Comparison of ENCODE assay signal across 12 cellular contexts in the genomic region with DNA sequence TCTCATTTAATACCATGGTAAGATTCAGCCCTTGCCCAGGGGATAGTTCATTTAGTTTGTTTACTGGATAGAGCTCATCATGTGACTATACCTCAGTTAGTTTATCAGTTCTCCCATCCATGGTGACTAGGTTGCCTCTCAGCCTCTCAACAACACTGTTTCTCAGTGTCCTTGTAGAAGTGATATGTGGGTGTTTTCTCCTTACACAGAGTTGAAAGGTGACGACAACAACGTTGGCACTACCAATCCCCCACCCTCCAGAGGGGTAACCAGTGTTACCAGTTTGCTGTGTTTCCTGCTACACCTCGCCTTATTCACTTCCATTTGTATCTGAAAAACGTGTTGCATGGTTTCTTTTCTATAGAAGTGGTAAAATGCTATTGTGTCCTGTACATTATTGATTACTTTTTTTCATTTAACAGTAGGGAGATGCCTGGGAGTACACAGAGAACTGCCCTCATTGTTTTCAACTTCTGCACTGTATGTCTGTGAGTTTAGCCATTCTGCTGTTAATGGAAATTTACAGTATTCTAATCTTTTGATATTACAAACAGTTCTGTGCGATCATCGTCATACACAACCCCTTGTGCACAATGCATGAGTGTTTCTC. TPM values are rescaled to one million over a fixed set of nuclear protein-coding genes. Genes with fewer than 3 reads are reported as not detected.
DNase-seq lines count a peak whose midpoint lies in the region; ATAC-seq, FAIRE-seq and TF ChIP-seq lines count a peak whose summit lies in the region.
"Had no signal": no experiment of that assay in that cellular context is flagged by ENCODE, and none has a peak within 500 bp of the region (broad histone marks: within the 10 kb centered on the region; RNA-seq: fewer than 3 reads in every experiment).

No MANE protein-coding gene starts in this region.

- H4K5ac ChIP-seq in H1 (ENCODE audit: insufficient read length, low read depth, low read length): no peak overlapping the region

- DNase-seq in H1 (ENCODE audit: low read depth in 1 of 2, low spot score in 2 of 2): no peak
- DNase-seq in naive thymus-derived CD8-positive, alpha-beta T cell: no peak
- DNase-seq in hypothalamus (lab: John Stamatoyannopoulos, UW): no peak
- DNase-seq in RPMI8226: no peak
- no peak for DNase-seq in HPDE6-E6E7 (ENCODE audit: extremely low spot score)
- DNase-seq in NCI-H345 treated with DMSO at 0.1 percent for 48 hours (lab: John Stamatoyannopoulos, UW; ENCODE audit: unreplicated experiment): no peak
- DNase-seq: Kasumi-1, mesendoderm had no signal

- H4K8ac ChIP-seq in H1 (ENCODE audit: extremely low read depth, insufficient read depth, low read length): no peak overlapping the region

- H3K27me3 ChIP-seq in BLaER1: no peaks in the 10 kb centered on the region
- no peaks in the 10 kb centered on the region for H3K27me3 ChIP-seq in OCI-LY1 (ENCODE audit: insufficient read depth, low read length)
- H3K27me3 ChIP-seq in H1 (replicated peaks in 1 of 4; ENCODE audit: control insufficient read depth in 3 of 4, extremely low read depth in 1 of 4, insufficient read depth in 3 of 4, low read length in 3 of 4): no peaks in the 10 kb centered on the region
- H3K27me3 ChIP-seq: ascending aorta had no signal

- H3K36me3 ChIP-seq in BLaER1 (peaks cover 46% of the 10 kb centered on the region), OCI-LY1 (ENCODE audit: insufficient read depth, low read length) (peaks cover 81% of the 10 kb centered on the region), H1 (ENCODE audit: control insufficient read depth in 2 of 4, insufficient read depth in 4 of 4, low read length in 3 of 4) (no peaks in the 10 kb centered on the region)

- H3K9me3 ChIP-seq in BLaER1 (no peaks in the 10 kb centered on the region), OCI-LY1 (ENCODE audit: low read length) (no peaks in the 10 kb centered on the region), H1 (ENCODE audit: insufficient read depth in 2 of 2, low read depth in 1 of 2, low read length in 1 of 2) (no peaks in the 10 kb centered on the region)
- H3K9me3 ChIP-seq: ascending aorta had no signal

- peak overlapping the region in 9 of 10 donors; percentile 1 to 62 (median 34) for H3K27ac Mint-ChIP-seq in naive thymus-derived CD8-positive, alpha-beta T cell

- no peak for TF ChIP-seq POLR2A in H1 (IDR thresholded peaks at IDR 0.05; ENCODE audit: control extremely low read depth in 1 of 2, low read depth in 2 of 2, low read length in 2 of 2)

- peak overlapping the region; percentile 8 for H3K56ac ChIP-seq in H1 (replicated peaks; ENCODE audit: insufficient read length, low read depth, low read length)

- peaks cover 90% of the 10 kb centered on the region for H3K4me1 ChIP-seq in BLaER1
- H3K4me1 ChIP-seq in OCI-LY1 (ENCODE audit: insufficient read depth, low read length, severe bottlenecking): peaks cover 69% of the 10 kb centered on the region
- peaks cover 0 to 7% (median 3%) of the 10 kb centered on the region in 4 experiments; a peak in 5 of 7 replicates for H3K4me1 ChIP-seq in H1 (replicated peaks in 1 of 4; ENCODE audit: control insufficient read depth in 3 of 4, insufficient read depth in 4 of 4, low read length in 3 of 4)

- H3K36me3 Mint-ChIP-seq in naive thymus-derived CD8-positive, alpha-beta T cell: peaks cover 4 to 43% (median 9%) of the 10 kb centered on the region in 3 donors

- no peak overlapping the region for H3K23ac ChIP-seq in H1 (ENCODE audit: insufficient read length)

- H3K4me1 Mint-ChIP-seq in naive thymus-derived CD8-positive, alpha-beta T cell: peaks cover 36 to 90% (median 74%) of the 10 kb centered on the region in 4 donors

- WGBS in H1 (ENCODE audit: extremely low coverage in 1 of 2, insufficient coverage in 1 of 2, insufficient read length in 1 of 2, insufficient replicate concordance in 2 of 2, low coverage in 1 of 2, low lambda C conversion rate in 2 of 2, missing lambda C conversion rate in 1 of 2), 2 experiments: 75% methylated on average over 6 of the region's 6 CpGs; no CpG with 5 or more reads in 1 of the 2 experiments

- H3K9ac ChIP-seq in BLaER1: no peak overlapping the region
- H3K9ac ChIP-seq in OCI-LY1 (ENCODE audit: low read length): no peak overlapping the region
- no peak overlapping the region for H3K9ac ChIP-seq in H1 (replicated peaks in 1 of 4; ENCODE audit: extremely low read depth in 1 of 4, low read depth in 3 of 4, low read length in 3 of 4)

- H3K4ac ChIP-seq in H1 (replicated peaks; ENCODE audit: insufficient read length, low read depth, low read length): no peak overlapping the region

- no peak for TF ChIP-seq EP300 in H1 (IDR thresholded peaks at IDR 0.05; ENCODE audit: borderline replicate concordance in 1 of 2, low read depth in 2 of 2, low read length in 2 of 2)

- no peak for FAIRE-seq in H1 (lab: Jason Lieb, UNC)

- H4K20me1 ChIP-seq in BLaER1: peaks cover 98% of the 10 kb centered on the region
- H4K20me1 ChIP-seq in OCI-LY1 (ENCODE audit: insufficient read depth, low read length): no peaks in the 10 kb centered on the region; the same call in 1 of the 2 replicates
- H4K20me1 ChIP-seq in H1 (replicated peaks in 1 of 2; ENCODE audit: control insufficient read depth in 1 of 2, insufficient read depth in 2 of 2, low read length in 2 of 2): peaks cover 0 to 10% of the 10 kb centered on the region in 2 experiments

- H3K79me1 ChIP-seq in H1 (ENCODE audit: low read depth, low read length): no peaks in the 10 kb centered on the region; the same call in 1 of the 2 replicates

- no peak overlapping the region for H2BK5ac ChIP-seq in H1 (ENCODE audit: low read depth, low read length)

- no peak overlapping the region for H2BK20ac ChIP-seq in H1 (ENCODE audit: low read length)

- no peak for ATAC-seq in naive thymus-derived CD8-positive, alpha-beta T cell

- no peaks in the 10 kb centered on the region for H3K9me2 ChIP-seq in OCI-LY1 (ENCODE audit: low read depth, low read length)

- no peak overlapping the region for H3K14ac ChIP-seq in H1 (ENCODE audit: insufficient read length)

- no peak overlapping the region for H3K18ac ChIP-seq in H1 (ENCODE audit: extremely low read depth, low read length)

- CTCF ChIA-PET in H1 (lab: Charles Lee; ENCODE audit: partially characterized antibody): interaction anchor here (0.8 to 1.3 kb wide), 3 partner anchors 18 to 74 kb away, joined by 3 to 5 read pairs (median 3); no protein-coding TSS in a partner anchor

- H3K27ac ChIP-seq in BLaER1 (no peak overlapping the region), OCI-LY1 (ENCODE audit: low read depth, low read length, poor library complexity, severe bottlenecking) (peak overlapping the region; percentile 59), H1 (ENCODE audit: low read depth, low read length) (no peak overlapping the region)

- H2AFZ ChIP-seq in OCI-LY1 (ENCODE audit: low read length) (no peak overlapping the region), H1 (ENCODE audit: low read length) (no peak overlapping the region)

- H3F3A ChIP-seq in OCI-LY1 (ENCODE audit: insufficient read depth, low read length): no peaks in the 10 kb centered on the region; the same call in 1 of the 2 replicates

- H4K91ac ChIP-seq in H1 (replicated peaks; ENCODE audit: insufficient read length, low read length): no peak overlapping the region

- H3K23me2 ChIP-seq in H1 (ENCODE audit: low read depth, low read length): no peaks in the 10 kb centered on the region

- H2BK12ac ChIP-seq in H1 (ENCODE audit: low read depth, low read length): no peak overlapping the region

- H3K4me3 ChIP-seq in BLaER1 (no peak overlapping the region), OCI-LY1 (ENCODE audit: low read depth, low read length, poor library complexity, severe bottlenecking) (no peak overlapping the region), H1 (ENCODE audit: extremely low read depth in 1 of 4, insufficient read depth in 2 of 4, low read depth in 3 of 4, low read length in 4 of 4) (no peak overlapping the region)
- H3K4me3 ChIP-seq: SK-N-MC had no signal

- H3K4me2 ChIP-seq in BLaER1 (0 out of 2 replicates have a peak overlapping the region, but pooled peaks have one; percentile 2), OCI-LY1 (ENCODE audit: low read length) (peak overlapping the region; percentile 13; the same call in 1 of the 2 replicates), H1 (ENCODE audit: insufficient read depth in 1 of 2, low read depth in 2 of 2, low read length in 2 of 2) (no peak overlapping the region)

- no peak overlapping the region for H3K4me3 Mint-ChIP-seq in naive thymus-derived CD8-positive, alpha-beta T cell

- TF ChIP-seq CTCF in OCI-LY1 (IDR thresholded peaks at IDR 0.05; ENCODE audit: low read length) (no peak), H1 (IDR thresholded peaks at IDR 0.05; ENCODE audit: control extremely low read depth in 1 of 3, insufficient read depth in 1 of 3, low read depth in 1 of 3, low read length in 3 of 3) (no peak)

- H3K9me3 Mint-ChIP-seq in naive thymus-derived CD8-positive, alpha-beta T cell: no peaks in the 10 kb centered on the region

- no peak overlapping the region for H2AK5ac ChIP-seq in H1 (ENCODE audit: low read depth, low read length)

- no peak overlapping the region for H2BK120ac ChIP-seq in H1 (replicated peaks; ENCODE audit: low read depth, low read length)

- no peaks in the 10 kb centered on the region for H3K27me3 Mint-ChIP-seq in naive thymus-derived CD8-positive, alpha-beta T cell

- peaks cover 56% of the 10 kb centered on the region for H3K79me2 ChIP-seq in OCI-LY1 (ENCODE audit: insufficient read depth, low read length)
- no peaks in the 10 kb centered on the region for H3K79me2 ChIP-seq in H1 (ENCODE audit: control insufficient read depth in 1 of 2, insufficient read depth in 2 of 2, low read length in 2 of 2)

- POLR2A ChIA-PET in H1 (lab: Charles Lee; ENCODE audit: partially characterized antibody): interaction anchor here (0.8 to 0.9 kb wide), 2 partner anchors 11 to 65 kb away, joined by 3 read pairs; a partner anchor contains a TSS
- POLR2A ChIA-PET in naive thymus-derived CD8-positive, alpha-beta T cell (lab: Charles Lee): interaction anchor here (0.9 to 2.8 kb wide), 3 partner anchors 15 to 72 kb away, joined by 3 to 14 read pairs (median 3); no protein-coding TSS in a partner anchor

- no peak for TF ChIP-seq RAD21 in H1 (IDR thresholded peaks at IDR 0.05 in 1 of 2, conservative IDR thresholded peaks at IDR 0.05 in 1 of 2; ENCODE audit: low read depth in 2 of 2, low read length in 2 of 2)

- no peak overlapping the region for H2BK15ac ChIP-seq in H1 (ENCODE audit: low read length)

RNA-seq across cellular contexts. Expression of a gene that starts 11.6 kb away (rescaled TPM):
- total RNA-seq in H1 (2021; fragmentation: NEBNext Ultra II Directional; extraction: Animal tissue kit (Norgen Biotek cat#: 25700)): 10.4 and 10.7 TPM in 2 replicates
- polyA plus RNA-seq in H1 (2011; rRNA removed): 1.6 and 2.4 TPM in 2 replicates
- 5.7 TPM for polyA plus RNA-seq in H1 (2011; cell fraction: cytosol; rRNA removed)
- 5.7 TPM for polyA plus RNA-seq in H1 (2011; cell fraction: nucleus; rRNA removed)
- polyA plus RNA-seq in H1 (2012, experiment 1 of 2): 16.2 to 22.8 TPM (median 18.4 TPM) in 4 replicates
- 1.4 TPM for polyA plus RNA-seq in H1 (2012, experiment 2 of 2)
- polyA plus RNA-seq in H1 (2013, experiment 1 of 2): 3.0 TPM
- polyA plus RNA-seq in H1 (2013, experiment 2 of 2): 2.6 TPM
- 11.4 and 18.7 TPM in 2 replicates for polyA minus RNA-seq in H1 (2011; rRNA and poly(A)+ RNA removed)
- 5.7 TPM for polyA minus RNA-seq in H1 (2011; cell fraction: cytosol; rRNA and poly(A)+ RNA removed)
- polyA minus RNA-seq in H1 (2011; cell fraction: nucleus; rRNA and poly(A)+ RNA removed): 23.0 TPM
- total RNA-seq in naive thymus-derived CD8-positive, alpha-beta T cell: 100 to 1,000 TPM; 375 to 414 TPM
- polyA plus RNA-seq in naive thymus-derived CD8-positive, alpha-beta T cell: 1 to 10 TPM; 1.3 to 2.9 (median 1.9) TPM

RNA-seq across cellular contexts. Expression of a gene that starts 47.7 kb away (rescaled TPM):
- 16.7 and 19.2 TPM in 2 replicates for total RNA-seq in H1 (2021; fragmentation: NEBNext Ultra II Directional; extraction: Animal tissue kit (Norgen Biotek cat#: 25700))
- 15.0 and 23.4 TPM in 2 replicates for polyA plus RNA-seq in H1 (2011; rRNA removed)
- 14.8 TPM for polyA plus RNA-seq in H1 (2011; cell fraction: cytosol; rRNA removed)
- polyA plus RNA-seq in H1 (2011; cell fraction: nucleus; rRNA removed): 26.9 TPM
- polyA plus RNA-seq in H1 (2012, experiment 1 of 2): 8.5 to 12.7 TPM (median 10.9 TPM) in 4 replicates
- 10.7 TPM for polyA plus RNA-seq in H1 (2012, experiment 2 of 2)
- polyA plus RNA-seq in H1 (2013, experiment 1 of 2): 8.6 TPM
- polyA plus RNA-seq in H1 (2013, experiment 2 of 2): 7.7 TPM
- 9.5 and 15.1 TPM in 2 replicates for polyA minus RNA-seq in H1 (2011; rRNA and poly(A)+ RNA removed)
- polyA minus RNA-seq in H1 (2011; cell fraction: cytosol; rRNA and poly(A)+ RNA removed): 12.3 TPM
- 14.0 TPM for polyA minus RNA-seq in H1 (2011; cell fraction: nucleus; rRNA and poly(A)+ RNA removed)
- total RNA-seq in naive thymus-derived CD8-positive, alpha-beta T cell: 10 to 100 TPM; 48.6 to 55.0 TPM
- 10 to 100 TPM; 34.5 to 42.6 (median 35.4) TPM for polyA plus RNA-seq in naive thymus-derived CD8-positive, alpha-beta T cell

RNA-seq across cellular contexts. Expression of a gene that starts 51.7 kb away (rescaled TPM):
- total RNA-seq in H1 (2021; fragmentation: NEBNext Ultra II Directional; extraction: Animal tissue kit (Norgen Biotek cat#: 25700)): 0.54 and 0.61 TPM in 2 replicates
- 0.59 and 0.97 TPM in 2 replicates for polyA plus RNA-seq in H1 (2011; rRNA removed)
- 0.76 TPM for polyA plus RNA-seq in H1 (2011; cell fraction: cytosol; rRNA removed)
- 3.3 TPM for polyA plus RNA-seq in H1 (2011; cell fraction: nucleus; rRNA removed)
- polyA plus RNA-seq in H1 (2012, experiment 1 of 2): 0.67 to 1.3 TPM (median 1.0 TPM) in 4 replicates
- polyA plus RNA-seq in H1 (2012, experiment 2 of 2): 0.37 TPM
- polyA plus RNA-seq in H1 (2013, experiment 1 of 2): 0.95 TPM
- polyA plus RNA-seq in H1 (2013, experiment 2 of 2): 1.1 TPM
- 0.20 and 0.28 TPM in 2 replicates for polyA minus RNA-seq in H1 (2011; rRNA and poly(A)+ RNA removed)
- not detected for polyA minus RNA-seq in H1 (2011; cell fraction: cytosol; rRNA and poly(A)+ RNA removed)
- 0.30 TPM for polyA minus RNA-seq in H1 (2011; cell fraction: nucleus; rRNA and poly(A)+ RNA removed)
- total RNA-seq in naive thymus-derived CD8-positive, alpha-beta T cell: 10 to 100 TPM; 22.2 to 23.4 TPM
- 10 to 100 TPM; 10.8 to 19.2 (median 11.0) TPM for polyA plus RNA-seq in naive thymus-derived CD8-positive, alpha-beta T cell

Comparison
In these comparisons a context has a peak if more than half of its experiments do, and no peak if none do; other contexts are left out.
1. H3K4me2 ChIP-seq: peak in BLaER1 (single experiment) and OCI-LY1 (single experiment); none in H1 (0 of 2).
2. RNA of a gene that starts 11.6 kb away (total RNA-seq): 375 to 414 TPM in naive thymus-derived CD8-positive, alpha-beta T cell; 10.4 to 10.7 TPM in H1; every median in the first group is over 10 times any median in the second.
3. RNA of a gene that starts 51.7 kb away (total RNA-seq): 22.2 to 23.4 TPM in naive thymus-derived CD8-positive, alpha-beta T cell; 0.54 to 0.61 TPM in H1; every median in the first group is over 10 times any median in the second.